In the genomic region with DNA sequence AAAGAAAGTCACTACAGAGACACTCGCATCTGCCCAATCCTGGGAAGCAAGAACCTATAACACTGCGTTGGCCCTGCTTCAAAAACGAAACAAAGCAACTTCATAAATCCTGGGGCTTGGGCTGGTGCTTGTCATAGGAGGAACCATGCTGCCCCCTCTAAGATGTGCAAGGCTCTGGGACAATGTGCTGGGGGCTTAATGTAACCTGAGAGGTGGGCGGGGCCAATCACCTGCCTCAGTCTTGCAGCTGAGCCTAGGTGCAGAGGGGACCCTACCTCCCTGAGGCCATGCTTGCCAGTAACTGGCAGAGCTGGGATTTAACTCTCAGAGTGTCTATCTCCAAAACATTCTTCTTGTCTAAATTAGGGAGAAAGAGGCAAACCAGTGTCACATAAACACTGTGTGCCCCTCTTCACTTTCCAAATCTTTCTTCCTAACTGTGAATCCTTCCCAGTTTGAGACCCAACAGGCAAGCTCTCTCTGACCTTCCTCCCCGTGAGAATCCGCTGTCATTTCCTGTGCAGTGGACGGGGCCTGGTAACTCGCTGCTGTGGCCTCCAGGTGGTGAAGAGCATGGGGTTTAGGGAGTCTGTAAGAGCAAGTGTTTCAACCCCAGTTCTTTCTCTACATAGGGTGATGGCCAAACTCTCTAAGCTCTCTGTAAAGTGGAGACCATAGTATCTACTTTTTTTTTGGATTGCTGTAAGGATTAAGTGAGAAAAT, we compare ENCODE assay signal across 1 cellular context.
TF ChIP-seq lines count a peak whose summit lies in the region.

No MANE protein-coding gene starts in this region.

TF ChIP-seq in HepG2, 621 proteins besides CTCF, POLR2A, EP300 and RAD21:
- no peak for TF ChIP-seq ZNF235 (CRISPR knock-in tag; IDR thresholded peaks at IDR 0.05; ENCODE audit: borderline replicate concordance)
- TF ChIP-seq, protein P1, sequence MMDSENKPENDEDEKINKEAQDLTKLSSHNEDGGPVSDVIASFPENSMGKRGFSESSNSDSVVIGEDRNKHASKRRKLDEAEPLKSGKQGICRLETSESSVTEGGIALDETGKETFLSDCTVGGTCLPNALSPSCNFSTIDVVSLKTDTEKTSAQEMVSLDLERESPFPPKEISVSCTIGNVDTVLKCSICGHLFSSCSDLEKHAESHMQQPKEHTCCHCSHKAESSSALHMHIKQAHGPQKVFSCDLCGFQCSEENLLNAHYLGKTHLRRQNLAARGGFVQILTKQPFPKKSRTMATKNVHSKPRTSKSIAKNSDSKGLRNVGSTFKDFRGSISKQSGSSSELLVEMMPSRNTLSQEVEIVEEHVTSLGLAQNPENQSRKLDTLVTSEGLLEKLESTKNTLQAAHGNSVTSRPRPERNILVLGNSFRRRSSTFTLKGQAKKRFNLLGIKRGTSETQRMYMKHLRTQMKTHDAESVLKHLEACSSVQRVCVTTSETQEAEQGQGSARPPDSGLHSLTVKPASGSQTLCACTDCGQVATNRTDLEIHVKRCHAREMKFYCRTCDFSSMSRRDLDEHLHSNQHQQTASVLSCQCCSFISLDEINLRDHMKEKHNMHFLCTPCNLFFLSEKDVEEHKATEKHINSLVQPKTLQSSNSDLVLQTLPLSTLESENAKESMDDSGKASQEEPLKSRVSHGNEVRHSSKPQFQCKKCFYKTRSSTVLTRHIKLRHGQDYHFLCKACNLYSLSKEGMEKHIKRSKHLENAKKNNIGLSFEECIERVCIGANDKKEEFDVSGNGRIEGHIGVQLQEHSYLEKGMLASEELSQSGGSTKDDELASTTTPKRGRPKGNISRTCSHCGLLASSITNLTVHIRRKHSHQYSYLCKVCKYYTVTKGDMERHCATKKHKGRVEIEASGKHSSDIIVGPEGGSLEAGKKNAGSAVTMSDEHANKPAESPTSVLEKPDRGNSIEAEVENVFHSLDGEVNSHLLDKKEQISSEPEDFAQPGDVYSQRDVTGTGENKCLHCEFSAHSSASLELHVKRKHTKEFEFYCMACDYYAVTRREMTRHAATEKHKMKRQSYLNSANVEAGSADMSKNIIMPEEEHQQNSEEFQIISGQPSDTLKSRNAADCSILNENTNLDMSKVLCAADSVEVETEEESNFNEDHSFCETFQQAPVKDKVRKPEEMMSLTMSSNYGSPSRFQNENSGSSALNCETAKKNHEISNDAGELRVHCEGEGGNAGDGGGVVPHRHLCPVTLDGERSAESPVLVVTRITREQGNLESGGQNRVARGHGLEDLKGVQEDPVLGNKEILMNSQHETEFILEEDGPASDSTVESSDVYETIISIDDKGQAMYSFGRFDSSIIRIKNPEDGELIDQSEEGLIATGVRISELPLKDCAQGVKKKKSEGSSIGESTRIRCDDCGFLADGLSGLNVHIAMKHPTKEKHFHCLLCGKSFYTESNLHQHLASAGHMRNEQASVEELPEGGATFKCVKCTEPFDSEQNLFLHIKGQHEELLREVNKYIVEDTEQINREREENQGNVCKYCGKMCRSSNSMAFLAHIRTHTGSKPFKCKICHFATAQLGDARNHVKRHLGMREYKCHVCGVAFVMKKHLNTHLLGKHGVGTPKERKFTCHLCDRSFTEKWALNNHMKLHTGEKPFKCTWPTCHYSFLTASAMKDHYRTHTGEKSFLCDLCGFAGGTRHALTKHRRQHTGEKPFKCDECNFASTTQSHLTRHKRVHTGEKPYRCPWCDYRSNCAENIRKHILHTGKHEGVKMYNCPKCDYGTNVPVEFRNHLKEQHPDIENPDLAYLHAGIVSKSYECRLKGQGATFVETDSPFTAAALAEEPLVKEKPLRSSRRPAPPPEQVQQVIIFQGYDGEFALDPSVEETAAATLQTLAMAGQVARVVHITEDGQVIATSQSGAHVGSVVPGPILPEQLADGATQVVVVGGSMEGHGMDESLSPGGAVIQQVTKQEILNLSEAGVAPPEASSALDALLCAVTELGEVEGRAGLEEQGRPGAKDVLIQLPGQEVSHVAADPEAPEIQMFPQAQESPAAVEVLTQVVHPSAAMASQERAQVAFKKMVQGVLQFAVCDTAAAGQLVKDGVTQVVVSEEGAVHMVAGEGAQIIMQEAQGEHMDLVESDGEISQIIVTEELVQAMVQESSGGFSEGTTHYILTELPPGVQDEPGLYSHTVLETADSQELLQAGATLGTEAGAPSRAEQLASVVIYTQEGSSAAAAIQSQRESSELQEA (CRISPR knock-in tag; IDR thresholded peaks at IDR 0.05; ENCODE audit: not compliant biosample characterization), result no peak
- no peak for TF ChIP-seq ZSCAN12 (CRISPR knock-in tag; IDR thresholded peaks at IDR 0.05)
- TF ChIP-seq FOXP1 (IDR thresholded peaks at IDR 0.05), result no peak
- no peak for TF ChIP-seq FOXP1 (CRISPR knock-in tag; IDR thresholded peaks at IDR 0.05)
- TF ChIP-seq, protein P2, sequence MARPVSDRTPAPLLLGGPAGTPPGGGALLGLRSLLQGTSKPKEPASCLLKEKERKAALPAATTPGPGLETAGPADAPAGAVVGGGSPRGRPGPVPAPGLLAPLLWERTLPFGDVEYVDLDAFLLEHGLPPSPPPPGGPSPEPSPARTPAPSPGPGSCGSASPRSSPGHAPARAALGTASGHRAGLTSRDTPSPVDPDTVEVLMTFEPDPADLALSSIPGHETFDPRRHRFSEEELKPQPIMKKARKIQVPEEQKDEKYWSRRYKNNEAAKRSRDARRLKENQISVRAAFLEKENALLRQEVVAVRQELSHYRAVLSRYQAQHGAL (CRISPR knock-in tag; IDR thresholded peaks at IDR 0.05; ENCODE audit: not compliant biosample characterization), result no peak
- no peak for TF ChIP-seq GFI1 (CRISPR knock-in tag; IDR thresholded peaks at IDR 0.05; ENCODE audit: borderline replicate concordance)
- no peak for TF ChIP-seq TAF15 (IDR thresholded peaks at IDR 0.05; ENCODE audit: low read depth, low read length, poor library complexity, severe bottlenecking)
- no peak for TF ChIP-seq MAFK (conservative IDR thresholded peaks at IDR 0.05 in 1 of 2, IDR thresholded peaks at IDR 0.05 in 1 of 2; ENCODE audit: low read length in 2 of 2)
- TF ChIP-seq SMYD3 (CRISPR knock-in tag; IDR thresholded peaks at IDR 0.05), result no peak
- TF ChIP-seq ZEB1 (IDR thresholded peaks at IDR 0.05; ENCODE audit: insufficient replicate concordance, low read depth), result no peak
- TF ChIP-seq ZC3H13 (CRISPR knock-in tag; IDR thresholded peaks at IDR 0.05), result no peak
- TF ChIP-seq ZMAT3 (CRISPR knock-in tag; conservative IDR thresholded peaks at IDR 0.05), result no peak
- no peak for TF ChIP-seq ZNF75D (CRISPR knock-in tag; IDR thresholded peaks at IDR 0.05; ENCODE audit: borderline replicate concordance)
- TF ChIP-seq, protein P3, sequence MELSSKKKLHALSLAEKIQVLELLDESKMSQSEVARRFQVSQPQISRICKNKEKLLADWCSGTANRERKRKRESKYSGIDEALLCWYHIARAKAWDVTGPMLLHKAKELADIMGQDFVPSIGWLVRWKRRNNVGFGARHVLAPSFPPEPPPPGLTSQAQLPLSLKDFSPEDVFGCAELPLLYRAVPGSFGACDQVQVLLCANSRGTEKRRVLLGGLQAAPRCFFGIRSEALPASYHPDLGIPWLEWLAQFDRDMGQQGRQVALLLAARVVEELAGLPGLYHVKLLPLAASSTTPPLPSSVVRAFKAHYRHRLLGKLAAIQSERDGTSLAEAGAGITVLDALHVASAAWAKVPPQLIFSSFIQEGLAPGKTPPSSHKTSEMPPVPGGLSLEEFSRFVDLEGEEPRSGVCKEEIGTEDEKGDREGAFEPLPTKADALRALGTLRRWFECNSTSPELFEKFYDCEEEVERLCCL (CRISPR knock-in tag; IDR thresholded peaks at IDR 0.05; ENCODE audit: borderline replicate concordance), result no peak
- no peak for TF ChIP-seq NFE2L2 (IDR thresholded peaks at IDR 0.05; ENCODE audit: low read length)
- no peak for TF ChIP-seq HOXA9 (CRISPR knock-in tag; IDR thresholded peaks at IDR 0.05; ENCODE audit: borderline replicate concordance)
- no peak for TF ChIP-seq RXRB (CRISPR knock-in tag; IDR thresholded peaks at IDR 0.05; ENCODE audit: borderline replicate concordance)
- TF ChIP-seq TBX3 (IDR thresholded peaks at IDR 0.05; ENCODE audit: borderline replicate concordance), result no peak
